ENCODE assay signal across 24 cellular contexts in the genomic region with DNA sequence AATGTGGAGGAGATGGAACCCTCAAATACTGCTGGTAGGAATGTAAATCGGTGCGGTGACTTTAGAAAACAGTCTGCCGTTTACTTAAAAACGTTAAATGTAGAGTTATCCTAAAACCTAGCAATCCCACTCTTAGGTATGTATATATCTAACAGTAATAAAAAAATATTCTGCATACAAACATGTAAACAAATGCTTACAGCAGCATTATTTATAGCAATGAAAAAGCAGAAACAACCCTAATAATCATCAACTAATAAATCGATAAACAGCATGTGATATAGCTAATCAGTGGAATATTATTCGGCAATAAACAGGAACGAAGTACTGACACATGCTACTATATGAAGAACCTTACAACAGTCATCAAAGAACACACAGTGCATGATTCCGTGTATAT.
"Had no signal": no experiment of that assay in that cellular context is flagged by ENCODE, and none has a peak within 500 bp of the region (broad histone marks: within the 10 kb centered on the region; RNA-seq: fewer than 3 reads in every experiment).

No MANE protein-coding gene starts in this region.

- H3K4me1 ChIP-seq: gastrocnemius medialis, heart right ventricle, left lung, lower lobe of right lung had no signal

- H3K4me3 Mint-ChIP-seq: mesothelial cell of epicardium; naive B cell; naive thymus-derived CD8-positive, alpha-beta T cell had no signal

- ATAC-seq: gastrocnemius medialis; heart right ventricle; left cardiac atrium; left lung; left ventricle myocardium superior; lower lobe of right lung; mucosa of descending colon; naive thymus-derived CD8-positive, alpha-beta T cell had no signal

- H3K27ac Mint-ChIP-seq: mesothelial cell of epicardium; naive thymus-derived CD8-positive, alpha-beta T cell had no signal

- FAIRE-seq: endothelial cell of umbilical vein, islet of Langerhans, keratinocyte had no signal

- H3K4me3 ChIP-seq: coronary artery, dorsolateral prefrontal cortex, esophagus muscularis mucosa, gastrocnemius medialis, heart right ventricle, left lung, lower lobe of right lung, mucosa of descending colon had no signal

- H3K36me3 Mint-ChIP-seq: mesothelial cell of epicardium; naive B cell; naive thymus-derived CD8-positive, alpha-beta T cell had no signal

- DNase-seq: dermis blood vessel endothelial cell; effector CD4-positive, alpha-beta T cell; effector memory CD4-positive, alpha-beta T cell; foreskin melanocyte; gastrocnemius medialis; glutamatergic neuron; head of caudate nucleus; heart right ventricle; hippocampal formation; left cardiac atrium; left lung; left ventricle myocardium superior; lower lobe of right lung; mesenchymal stem cell; mucosa of descending colon; naive B cell; naive thymus-derived CD8-positive, alpha-beta T cell had no signal

- H3K27ac ChIP-seq: coronary artery, esophagus muscularis mucosa, gastrocnemius medialis, heart right ventricle, left lung, lower lobe of right lung had no signal

- H3K9me3 ChIP-seq: esophagus muscularis mucosa, gastrocnemius medialis, left lung, lower lobe of right lung, mucosa of descending colon had no signal

- H3K4me1 Mint-ChIP-seq: naive B cell; naive thymus-derived CD8-positive, alpha-beta T cell had no signal

- H3K27me3 ChIP-seq: dorsolateral prefrontal cortex, esophagus muscularis mucosa, gastrocnemius medialis, heart right ventricle, left lung had no signal

- H3K36me3 ChIP-seq: esophagus muscularis mucosa, gastrocnemius medialis, heart right ventricle, left lung, lower lobe of right lung had no signal
